Comparison of ENCODE assay signal across 7 cellular contexts in the genomic region with DNA sequence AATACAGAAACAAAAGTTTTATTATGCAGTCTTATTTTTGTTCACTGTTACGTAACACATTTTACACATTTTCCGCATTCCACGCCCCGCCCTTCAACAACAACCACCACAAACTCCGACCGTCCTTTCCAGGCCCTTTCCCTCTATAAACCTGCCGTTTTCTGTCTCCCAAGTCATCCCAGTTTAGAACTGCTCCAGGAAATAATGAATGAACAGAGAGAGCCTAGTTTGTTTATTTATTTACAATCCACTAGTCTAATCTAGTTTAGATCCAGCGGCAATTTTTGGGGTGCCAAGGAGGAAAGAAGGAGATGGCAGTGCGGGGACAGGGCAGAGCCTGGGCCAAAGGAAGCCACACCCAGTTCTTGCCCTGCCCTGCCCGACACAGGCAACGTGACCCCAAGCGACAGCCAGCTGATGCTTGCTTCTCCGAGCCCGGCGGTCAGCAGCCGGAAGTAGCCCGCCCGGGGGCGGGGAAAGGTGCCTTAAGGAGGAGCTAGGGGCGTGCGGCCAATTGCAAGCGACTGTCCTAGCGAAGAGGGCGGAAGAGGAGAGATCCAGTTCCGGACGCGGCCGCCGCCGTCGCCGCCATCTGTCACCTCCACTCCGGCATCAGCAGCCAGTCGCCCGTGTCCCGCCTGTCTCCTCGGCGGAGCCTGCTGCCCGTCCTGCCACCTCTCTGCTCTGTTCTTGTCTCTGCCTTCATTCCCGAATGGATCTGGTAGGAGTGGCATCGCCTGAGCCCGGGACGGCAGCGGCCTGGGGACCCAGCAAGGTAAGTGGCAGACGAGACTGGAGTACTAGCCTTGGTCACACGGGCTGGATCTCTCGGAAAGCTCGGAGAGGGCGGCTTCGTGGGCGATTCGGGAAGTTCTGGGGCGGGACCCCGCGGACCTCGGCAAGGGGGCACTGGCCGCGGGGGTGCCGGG. TPM values are rescaled to one million over a fixed set of nuclear protein-coding genes. Genes with fewer than 3 reads are reported as not detected.
DNase-seq lines count a peak whose midpoint lies in the region; ATAC-seq, FAIRE-seq and TF ChIP-seq lines count a peak whose summit lies in the region.

A gene with protein sequence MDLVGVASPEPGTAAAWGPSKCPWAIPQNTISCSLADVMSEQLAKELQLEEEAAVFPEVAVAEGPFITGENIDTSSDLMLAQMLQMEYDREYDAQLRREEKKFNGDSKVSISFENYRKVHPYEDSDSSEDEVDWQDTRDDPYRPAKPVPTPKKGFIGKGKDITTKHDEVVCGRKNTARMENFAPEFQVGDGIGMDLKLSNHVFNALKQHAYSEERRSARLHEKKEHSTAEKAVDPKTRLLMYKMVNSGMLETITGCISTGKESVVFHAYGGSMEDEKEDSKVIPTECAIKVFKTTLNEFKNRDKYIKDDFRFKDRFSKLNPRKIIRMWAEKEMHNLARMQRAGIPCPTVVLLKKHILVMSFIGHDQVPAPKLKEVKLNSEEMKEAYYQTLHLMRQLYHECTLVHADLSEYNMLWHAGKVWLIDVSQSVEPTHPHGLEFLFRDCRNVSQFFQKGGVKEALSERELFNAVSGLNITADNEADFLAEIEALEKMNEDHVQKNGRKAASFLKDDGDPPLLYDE (plus strand): TSS at position 560 of the 929 bp plus-strand sequence. CDS start 153 bp downstream, at position 713.

- peak; percentile 97 for FAIRE-seq in GM18507 (lab: Jason Lieb, UNC)

- ATAC-seq in HG02981 (IDR thresholded peaks at IDR 0.05; ENCODE audit: unreplicated experiment), result peak; percentile 97

- in situ Hi-C loops in astrocyte of the cerebellum (cut with HindIII; ENCODE audit: low sequenced_read_pairs), result no loop called here

- no peak for TF ChIP-seq CTCF in astrocyte of the cerebellum (IDR thresholded peaks at IDR 0.05; ENCODE audit: low read depth, low read length, missing control alignments)

- peak within 1 kb of the TSS; percentile 94 for H3K4me3 ChIP-seq in astrocyte of the cerebellum (ENCODE audit: low read depth, low read length)

- peak; percentile 96 for DNase-seq in GM18507 (ENCODE audit: extremely low spot score, insufficient read length, low read depth)
- DNase-seq in NCI-H2029 treated with DMSO at 0.1 percent for 48 hours (lab: John Stamatoyannopoulos, UW), result peak; percentile 77
- peak; percentile 82 for DNase-seq in T-helper 9 cell
- DNase-seq in astrocyte of the cerebellum (ENCODE audit: low read depth), result peak; percentile 78
- peak; percentile 95 for DNase-seq in hepatic stellate cell (ENCODE audit: low spot score)
- DNase-seq in renal cortical epithelial cell (ENCODE audit: low read depth), result peak; percentile 91

RNA-seq across cellular contexts. Expression of the gene that starts here (rescaled TPM):
- total RNA-seq in renal cortical epithelial cell, result 59.2 and 102 TPM in 2 replicates

Comparison
In these comparisons a context has a peak if more than half of its experiments do, and no peak if none do; other contexts are left out.
1. Peak in every context shown above with its lines: DNase-seq, ATAC-seq and H3K4me3 ChIP-seq.